8 cellular contexts compared by ENCODE assay signal in the genomic region with DNA sequence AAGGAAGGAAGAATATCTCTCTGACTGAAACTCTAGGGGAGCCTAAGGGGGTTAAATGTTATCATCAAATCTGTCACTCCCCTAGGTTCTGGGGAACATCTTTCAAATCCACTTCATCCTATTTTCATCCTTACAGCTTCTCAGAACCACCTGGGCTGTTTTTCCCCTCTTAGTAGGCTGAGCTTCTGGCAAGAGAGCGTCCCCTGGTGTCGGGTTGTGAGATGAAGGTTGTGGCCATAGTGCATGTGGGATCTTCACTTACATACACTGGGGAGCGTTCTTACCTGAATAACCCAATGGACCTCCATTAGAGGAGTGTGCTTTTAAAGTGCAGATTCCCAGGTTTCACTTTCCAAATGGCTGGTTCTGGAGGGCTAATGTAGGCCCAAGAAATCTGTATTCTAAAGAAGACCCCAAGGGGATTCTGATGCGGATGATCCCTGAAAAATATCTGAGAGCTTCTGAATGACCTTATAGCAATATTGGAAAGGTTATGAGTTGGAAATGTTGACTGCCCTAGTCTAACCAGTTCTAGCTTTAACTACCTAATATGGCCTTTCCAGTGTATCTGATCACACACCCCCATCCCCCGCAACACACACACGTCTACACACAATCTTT.
DNase-seq lines count a peak whose midpoint lies in the region; ATAC-seq and TF ChIP-seq lines count a peak whose summit lies in the region.

No MANE protein-coding gene starts in this region.

- H3K4me3 ChIP-seq in psoas muscle = no peak overlapping the region

- intact Hi-C loops in psoas muscle (cut with DNase I) = no loop called here

- ATAC-seq in psoas muscle (peak in 1 of 4 donors; percentile 46), GM21825 (IDR thresholded peaks at IDR 0.05; ENCODE audit: unreplicated experiment) (no peak), GM21576 (IDR thresholded peaks at IDR 0.05; ENCODE audit: unreplicated experiment) (no peak), GM19395 (IDR thresholded peaks at IDR 0.05; ENCODE audit: unreplicated experiment) (no peak)

- WGBS in psoas muscle, 3 donors = 66 to 70% (median 69%) methylated on average over 6 of the region's 6 CpGs

- H3K27ac ChIP-seq in psoas muscle = no peak overlapping the region

- DNase-seq in AML-193 (lab: John Stamatoyannopoulos, UW) (peak; percentile 7 to 24), HT1080 (ENCODE audit: low read depth) (peak; percentile 45), psoas muscle (peak; percentile 10 to 48)
- peak; percentile 15 for DNase-seq in activated CD4-positive, alpha-beta T cell treated with anti-CD3 and anti-CD28 coated beads for 1 hour
- DNase-seq in effector CD4-positive, alpha-beta T cell = peak; percentile 22

- no peaks in the 10 kb centered on the region for H3K9me3 ChIP-seq in psoas muscle

- no peaks in the 10 kb centered on the region for H3K27me3 ChIP-seq in psoas muscle (ENCODE audit: insufficient read depth in 3 of 3, low read length in 2 of 3)

- H3K4me1 ChIP-seq in psoas muscle = no peaks in the 10 kb centered on the region

- no peaks in the 10 kb centered on the region for H3K36me3 ChIP-seq in psoas muscle (ENCODE audit: insufficient read depth in 1 of 2, low read depth in 1 of 2)

- TF ChIP-seq CTCF in psoas muscle (IDR thresholded peaks at IDR 0.05) = peak; percentile 23
